ENCODE assay signal across 8 cellular contexts in the genomic region with DNA sequence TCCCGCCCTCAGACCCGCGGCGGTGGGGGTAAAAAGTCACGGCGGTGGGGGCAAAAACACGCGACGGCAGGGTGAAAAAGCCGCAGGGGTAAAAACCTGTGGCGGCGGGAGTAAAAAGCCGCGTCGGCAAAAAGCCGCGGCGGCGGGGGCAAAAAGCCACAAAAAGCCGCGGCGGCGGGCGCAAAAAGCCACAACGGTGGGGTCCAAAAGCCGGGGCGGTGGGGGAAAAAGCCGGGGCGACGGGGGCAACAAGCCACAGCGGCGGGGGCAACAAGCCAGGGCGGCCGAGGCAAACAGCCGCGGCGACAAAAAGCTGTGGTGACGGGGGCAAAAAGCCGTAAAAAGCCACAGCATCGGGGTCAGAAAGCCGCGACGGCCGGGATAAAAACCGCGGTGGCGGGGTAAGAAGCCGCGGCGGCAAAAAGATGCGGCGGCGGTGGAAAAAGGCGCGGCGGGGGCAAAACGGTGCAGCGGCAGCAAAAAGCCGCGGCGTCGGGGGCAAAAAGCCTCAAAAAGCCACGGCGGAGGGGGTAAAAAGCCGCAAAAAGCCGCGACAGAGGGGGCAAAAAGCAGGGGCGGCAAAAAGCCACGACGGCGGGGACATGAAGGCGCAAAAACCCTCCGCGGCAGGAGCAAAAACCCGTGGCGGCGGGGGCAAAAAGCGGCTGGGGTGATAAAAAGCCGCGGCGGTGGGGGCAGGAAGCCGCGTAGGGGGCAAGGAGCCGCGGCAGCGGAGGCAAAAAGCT.
A peak's percentile ranks its signal among the peaks of the same experiment; 100 is the strongest.
DNase-seq lines count a peak whose midpoint lies in the region; ATAC-seq and TF ChIP-seq lines count a peak whose summit lies in the region.
"Not testable (repeated sequence)": the region's sequence is repeated elsewhere in the genome, so short reads cannot be mapped to it uniquely, and the experiment has no call there.

No MANE protein-coding gene starts in this region.

- H3K27ac ChIP-seq in osteoblast (ENCODE audit: low read depth, low read length) = not testable (repeated sequence)

- H2AFZ ChIP-seq in osteoblast (ENCODE audit: low read length) = not testable (repeated sequence)

- H3K36me3 ChIP-seq in osteoblast (ENCODE audit: insufficient read depth, low read length) = not testable (repeated sequence)

- not testable (repeated sequence) for DNase-seq in CD14-positive monocyte (ENCODE audit: low spot score); osteoblast (ENCODE audit: insufficient read length, low spot score, missing footprints); stimulated activated naive B cell treated with anti-CD40 and anti-IgM and Interleukin-4, amounts not matched to agents 10 μg/mL and 1 μg/mL and 100 μg/mL, for 72 hours
- DNase-seq in KBM-7 = peak; percentile 4
- peak in 1 of 3 donors; percentile 7 for DNase-seq in T-helper 17 cell
- peak; percentile 0 for DNase-seq in activated T-cell treated with anti-CD3 and anti-CD28 coated beads for 4 hours
- DNase-seq in activated naive CD4-positive, alpha-beta T cell treated with anti-CD3 and anti-CD28 coated beads, Interleukin-2, amount 50 U/mL, for 16 hours = peak; percentile 8
- DNase-seq in immature natural killer cell = peak; percentile 22 to 40 (median 34)

- H3K4me2 ChIP-seq in osteoblast (ENCODE audit: insufficient read depth, low read length) = not testable (repeated sequence)

- not testable (repeated sequence) for H3K9me3 ChIP-seq in T-helper 17 cell (ENCODE audit: control insufficient read depth, low read length, poor library complexity, severe bottlenecking); osteoblast (ENCODE audit: low read depth, low read length)

- H3K4me3 Mint-ChIP-seq in CD14-positive monocyte (peak overlapping the region; percentile 62 to 63), T-helper 17 cell (peak overlapping the region; percentile 69), immature natural killer cell (peak overlapping the region in 4 of 5 donors; percentile 41 to 68 (median 58))
- peak overlapping the region; percentile 70 to 88 for H3K4me3 Mint-ChIP-seq in stimulated activated naive B cell treated with anti-CD40 and anti-IgM and Interleukin-4, amounts not matched to agents 10 μg/mL and 1 μg/mL and 100 μg/mL, for 72 hours

- H3K4me1 Mint-ChIP-seq in CD14-positive monocyte; T-helper 17 cell; immature natural killer cell; stimulated activated naive B cell treated with anti-CD40 and anti-IgM and Interleukin-4, amounts not matched to agents 10 μg/mL and 1 μg/mL and 100 μg/mL, for 72 hours: not testable (repeated sequence)

- H3K4me1 ChIP-seq in osteoblast (ENCODE audit: insufficient read depth, low read length) = not testable (repeated sequence)

- not testable (repeated sequence) for H3K27me3 ChIP-seq in osteoblast (ENCODE audit: insufficient read depth, low read length)

- peak overlapping the region; percentile 22 for H3K4me3 ChIP-seq in osteoblast (ENCODE audit: insufficient read depth, low read length)

- in situ Hi-C loops in KBM-7 (cut with MboI; ENCODE audit: low pct_unique_long_range_greater_than_20kb, low sequenced_read_pairs) = not testable (repeated sequence)

- peaks cover 0 to 12% (median 3%) of the 10 kb centered on the region in 7 donors for H3K9me3 Mint-ChIP-seq in CD14-positive monocyte
- not testable (repeated sequence) for H3K9me3 Mint-ChIP-seq in immature natural killer cell; stimulated activated naive B cell treated with anti-CD40 and anti-IgM and Interleukin-4, amounts not matched to agents 10 μg/mL and 1 μg/mL and 100 μg/mL, for 72 hours

- H3K36me3 Mint-ChIP-seq in CD14-positive monocyte; T-helper 17 cell (ENCODE audit: low read depth); immature natural killer cell; stimulated activated naive B cell treated with anti-CD40 and anti-IgM and Interleukin-4, amounts not matched to agents 10 μg/mL and 1 μg/mL and 100 μg/mL, for 72 hours: not testable (repeated sequence)

- TF ChIP-seq CTCF in CD14-positive monocyte (IDR thresholded peaks at IDR 0.05); osteoblast (IDR thresholded peaks at IDR 0.05; ENCODE audit: extremely low read depth, low read depth, low read length): not testable (repeated sequence)

- not testable (repeated sequence) for H3K79me2 ChIP-seq in osteoblast (ENCODE audit: insufficient read depth, low read length)

- H3K27me3 Mint-ChIP-seq in CD14-positive monocyte (ENCODE audit: low read depth in 3 of 3) = peaks cover 18 to 28% (median 19%) of the 10 kb centered on the region in 3 donors
- H3K27me3 Mint-ChIP-seq in T-helper 17 cell; stimulated activated naive B cell treated with anti-CD40 and anti-IgM and Interleukin-4, amounts not matched to agents 10 μg/mL and 1 μg/mL and 100 μg/mL, for 72 hours: not testable (repeated sequence)
- H3K27me3 Mint-ChIP-seq in immature natural killer cell (ENCODE audit: low read depth in 3 of 3) = peaks cover 9 to 15% (median 11%) of the 10 kb centered on the region in 3 donors

- not testable (repeated sequence) for H3K27ac Mint-ChIP-seq in CD14-positive monocyte, T-helper 17 cell
- H3K27ac Mint-ChIP-seq in immature natural killer cell = peak overlapping the region in 1 of 6 donors; percentile 22
- peak overlapping the region; percentile 37 for H3K27ac Mint-ChIP-seq in stimulated activated naive B cell treated with anti-CD40 and anti-IgM and Interleukin-4, amounts not matched to agents 10 μg/mL and 1 μg/mL and 100 μg/mL, for 72 hours

- ATAC-seq in T-helper 17 cell; stimulated activated naive B cell treated with anti-CD40 and anti-IgM and Interleukin-4, amounts not matched to agents 10 μg/mL and 1 μg/mL and 100 μg/mL, for 72 hours (replicated peaks): not testable (repeated sequence)

- H4K20me1 ChIP-seq in osteoblast (ENCODE audit: insufficient read depth, low read length) = not testable (repeated sequence)

- intact Hi-C loops in CD14-positive monocyte (cut with micrococcal nuclease) = not testable (repeated sequence)
